Comparison of ENCODE assay signal across 8 cellular contexts in genomic region chr14:69152944-69153847, GRCh38. TPM values are rescaled to one million over a fixed set of nuclear protein-coding genes. Genes with fewer than 3 reads are reported as not detected.
DNase-seq lines count a peak whose midpoint lies in the region; ATAC-seq and TF ChIP-seq lines count a peak whose summit lies in the region.

Gene DCAF5 (minus strand): TSS chr14:69153119. CDS start chr14:69152978, 141 bp downstream.

- H3K36me3 Mint-ChIP-seq in activated T-cell treated with anti-CD3 and anti-CD28 coated beads, Interleukin-2, amount 50 U/mL, for 4 hours (ENCODE audit: insufficient read depth) = peaks cover 13% of the 10 kb centered on the region

- H3K4me1 ChIP-seq in KMS-11 (ENCODE audit: low read depth, poor library complexity, severe bottlenecking) (peaks cover 15% of the 10 kb centered on the region), Panc1 (ENCODE audit: control insufficient read depth, insufficient read depth, low read length) (peaks cover 25% of the 10 kb centered on the region), esophagus (ENCODE audit: control insufficient read depth in 2 of 2, insufficient read depth in 2 of 2, low read length in 1 of 2) (peaks cover 0 to 2% of the 10 kb centered on the region in 2 donors), muscle layer of colon (ENCODE audit: insufficient read depth, low read length) (peaks cover 23% of the 10 kb centered on the region)

- H3K27ac ChIP-seq in KMS-11 = peak within 1 kb of the TSS; percentile 47
- H3K27ac ChIP-seq in Panc1 (ENCODE audit: low read length) = peak within 1 kb of the TSS; percentile 83
- peak within 1 kb of the TSS; percentile 81 to 92 for H3K27ac ChIP-seq in esophagus (ENCODE audit: low read depth in 2 of 2, low read length in 1 of 2)
- peak within 1 kb of the TSS; percentile 99 for H3K27ac ChIP-seq in muscle layer of colon (ENCODE audit: low read depth, low read length)

- H3K36me3 ChIP-seq in KMS-11 (ENCODE audit: insufficient read depth) = no peaks in the 10 kb centered on the region
- peaks cover 3% of the 10 kb centered on the region for H3K36me3 ChIP-seq in Panc1 (ENCODE audit: control insufficient read depth, insufficient read depth, low read length)
- no peaks in the 10 kb centered on the region for H3K36me3 ChIP-seq in esophagus (ENCODE audit: control insufficient read depth in 2 of 2, insufficient read depth in 2 of 2, low read length in 1 of 2)
- H3K36me3 ChIP-seq in muscle layer of colon (ENCODE audit: insufficient read depth, low read length) = peaks cover 8% of the 10 kb centered on the region

- H3K27me3 Mint-ChIP-seq in activated T-cell treated with anti-CD3 and anti-CD28 coated beads, Interleukin-2, amount 50 U/mL, for 4 hours (ENCODE audit: low read depth) = no peaks in the 10 kb centered on the region

- H3K79me2 ChIP-seq in KMS-11 (ENCODE audit: insufficient read depth, low read depth) = peaks cover 26% of the 10 kb centered on the region

- WGBS in esophagus, 2 donors = 1% methylated on average over 70 to 97 of the region's 97 CpGs

- peak within 1 kb of the TSS; percentile 91 for H3K4me3 Mint-ChIP-seq in activated T-cell treated with anti-CD3 and anti-CD28 coated beads, Interleukin-2, amount 50 U/mL, for 4 hours

- no peaks in the 10 kb centered on the region for H3K9me3 ChIP-seq in Panc1 (ENCODE audit: control insufficient read depth, insufficient read depth, low read depth, low read length)
- no peaks in the 10 kb centered on the region for H3K9me3 ChIP-seq in esophagus (ENCODE audit: control insufficient read depth in 2 of 2, insufficient read depth in 1 of 2, low read depth in 1 of 2, low read length in 1 of 2)
- H3K9me3 ChIP-seq in muscle layer of colon (ENCODE audit: low read length) = no peaks in the 10 kb centered on the region

- H3K9ac ChIP-seq in KMS-11 (peak within 1 kb of the TSS; percentile 71), muscle layer of colon (ENCODE audit: low read length) (peak within 1 kb of the TSS; percentile 82)

- ATAC-seq in GM21717 (IDR thresholded peaks at IDR 0.05; ENCODE audit: unreplicated experiment) (peak; percentile 81), Panc1 (peak; percentile 95)
- peak; percentile 92 to 93 for ATAC-seq in activated T-cell treated with anti-CD3 and anti-CD28 coated beads, Interleukin-2, amount 50 U/mL, for 4 hours

- H3K4me3 ChIP-seq in KMS-11 (IDR thresholded peaks at IDR 0.05; ENCODE audit: insufficient read depth, low read depth, low read length) (no peak within 1 kb of the TSS), Panc1 (ENCODE audit: low read depth in 2 of 2, low read length in 2 of 2) (peak within 1 kb of the TSS; percentile 66 to 82), esophagus (ENCODE audit: low read depth in 1 of 2, low read length in 2 of 2) (peak within 1 kb of the TSS; percentile 87 to 95), muscle layer of colon (ENCODE audit: low read depth in 1 of 2, low read length in 2 of 2) (peak within 1 kb of the TSS; percentile 86 to 92)

- intact Hi-C loops in Panc1 (cut with micrococcal nuclease; ENCODE audit: unreplicated experiment) = no loop called here

- POLR2A ChIA-PET in Panc1 (lab: Charles Lee) = interaction anchor here (0.7 kb wide), 1 partner anchor 1355 kb away, joined by 4 read pairs; no protein-coding TSS in a partner anchor

- peak within 1 kb of the TSS; percentile 25 for H3K4me2 ChIP-seq in KMS-11

- TF ChIP-seq CTCF in KMS-11 (conservative IDR thresholded peaks at IDR 0.05; ENCODE audit: low read depth, low read length) (no peak), Panc1 (IDR thresholded peaks at IDR 0.05) (no peak)

- no TSS peak for BruUV-seq in Panc1 (replicated peaks; lab: Mats Ljungman, UMichigan)

- CTCF ChIA-PET in Panc1 (lab: Charles Lee) = interaction anchor here (0.6 kb wide), 1 partner anchor 33 kb away, joined by 3 read pairs; no protein-coding TSS in a partner anchor

- DNase-seq in DMS153 treated with DMSO at 0.1 percent for 48 hours (lab: John Stamatoyannopoulos, UW; ENCODE audit: unreplicated experiment) = peak; percentile 79
- DNase-seq in Panc1 (ENCODE audit: low read depth, low spot score) = no peak
- DNase-seq in activated T-cell treated with anti-CD3 and anti-CD28 coated beads, Interleukin-2, amount 50 U/mL, for 4 hours = peak; percentile 88
- peak; percentile 81 to 83 for DNase-seq in stimulated activated CD8-positive, alpha-beta memory T cell treated with anti-CD3 and anti-CD28 coated beads, Interleukin-7, amount 100 ng/mL, for 1 hour (ENCODE audit: low read depth in 2 of 2)

- in situ Hi-C loops in Panc1 (cut with HindIII; ENCODE audit: low pct_unique_long_range_greater_than_20kb, low sequenced_read_pairs) = no loop called here

- H3K9me3 Mint-ChIP-seq in activated T-cell treated with anti-CD3 and anti-CD28 coated beads, Interleukin-2, amount 50 U/mL, for 4 hours = no peaks in the 10 kb centered on the region

- H3K27me3 ChIP-seq in KMS-11 (ENCODE audit: insufficient read depth, low read depth) (no peaks in the 10 kb centered on the region), Panc1 (ENCODE audit: control insufficient read depth, insufficient read depth, low read length) (no peaks in the 10 kb centered on the region), esophagus (ENCODE audit: control insufficient read depth in 1 of 2, insufficient read depth in 2 of 2, low read length in 2 of 2) (no peaks in the 10 kb centered on the region), muscle layer of colon (ENCODE audit: control insufficient read depth in 1 of 2, insufficient read depth in 2 of 2, low read length in 2 of 2) (no peaks in the 10 kb centered on the region)

- H2AFZ ChIP-seq in KMS-11 (ENCODE audit: low read depth) = peak within 1 kb of the TSS; percentile 73

- no peaks in the 10 kb centered on the region for H4K20me1 ChIP-seq in KMS-11 (ENCODE audit: insufficient read depth)

- peaks cover 34% of the 10 kb centered on the region for H3K4me1 Mint-ChIP-seq in activated T-cell treated with anti-CD3 and anti-CD28 coated beads, Interleukin-2, amount 50 U/mL, for 4 hours (ENCODE audit: low read depth)

RNA-seq across cellular contexts. Expression of gene DCAF5, which starts in this region (rescaled TPM):
- total RNA-seq in Panc1 (2021; ENCODE audit: unreplicated experiment) = 27.6 TPM
- 18.6 TPM for polyA plus RNA-seq in Panc1 (2012; ENCODE audit: insufficient read length)
- 10 to 100 TPM; 25.1 to 33.6 (median 28.0) TPM for total RNA-seq in activated T-cell treated with anti-CD3 and anti-CD28 coated beads, Interleukin-2, amount 50 U/mL, for 4 hours
- 10 to 100 TPM; 21.8 to 26.9 TPM for polyA plus RNA-seq in esophagus

Comparison
In these comparisons a context has a peak if more than half of its experiments do, and no peak if none do; other contexts are left out.
1. H3K27ac ChIP-seq: peak in every context shown above with its lines; median percentile 99 in muscle layer of colon; 86 in esophagus; 83 in Panc1; 47 in KMS-11.